17 cellular contexts compared by ENCODE assay signal in genomic region chr1:47898156-47898825, GRCh38.
DNase-seq lines count a peak whose midpoint lies in the region; TF ChIP-seq lines count a peak whose summit lies in the region.
"Had no signal": no experiment of that assay in that cellular context is flagged by ENCODE, and none has a peak within 500 bp of the region (broad histone marks: within the 10 kb centered on the region; RNA-seq: fewer than 3 reads in every experiment).

No MANE protein-coding gene starts in this region.

- no peaks in the 10 kb centered on the region for H3K27me3 ChIP-seq in HUES48 (ENCODE audit: control insufficient read depth, insufficient read depth, low read length)
- H3K27me3 ChIP-seq in colonic mucosa: no peaks in the 10 kb centered on the region
- no peaks in the 10 kb centered on the region for H3K27me3 ChIP-seq in adrenal gland
- H3K27me3 ChIP-seq: BLaER1 had no signal

- H3K4me3 ChIP-seq in HUES48 (ENCODE audit: low read depth, low read length): no peak overlapping the region
- H3K4me3 ChIP-seq in coronary artery: no peak overlapping the region
- H3K4me3 ChIP-seq in colonic mucosa: no peak overlapping the region
- no peak overlapping the region for H3K4me3 ChIP-seq in adrenal gland
- H3K4me3 ChIP-seq: BLaER1, PC-9 had no signal

- H3K27ac Mint-ChIP-seq in type B pancreatic cell: peak overlapping the region; percentile 18
- H3K27ac Mint-ChIP-seq: CD8-positive, alpha-beta memory T cell had no signal

- no peak overlapping the region for H3K9ac ChIP-seq in HUES48 (ENCODE audit: low read depth, low read length)
- no peak overlapping the region for H3K9ac ChIP-seq in colonic mucosa (ENCODE audit: low read depth in 2 of 2, low read length in 2 of 2)
- H3K9ac ChIP-seq: BLaER1 had no signal

- H3K4me1 ChIP-seq in HUES48 (ENCODE audit: control insufficient read depth, insufficient read depth, low read length): peaks cover 50% of the 10 kb centered on the region
- H3K4me1 ChIP-seq in colonic mucosa: no peaks in the 10 kb centered on the region
- peaks cover 12 to 14% of the 10 kb centered on the region in 2 donors for H3K4me1 ChIP-seq in adrenal gland (replicated peaks in 1 of 2)
- H3K4me1 ChIP-seq: BLaER1 had no signal

- H3K27ac ChIP-seq in HUES48 (ENCODE audit: low read depth, low read length): peak overlapping the region; percentile 48
- peak overlapping the region; percentile 17 to 30 for H3K27ac ChIP-seq in coronary artery
- H3K27ac ChIP-seq in colonic mucosa: no peak overlapping the region
- no peak overlapping the region for H3K27ac ChIP-seq in adrenal gland
- H3K27ac ChIP-seq: BLaER1, PC-9 had no signal

- H3K4me1 Mint-ChIP-seq in type B pancreatic cell (ENCODE audit: unreplicated experiment): peaks cover 41% of the 10 kb centered on the region
- H3K4me1 Mint-ChIP-seq: CD8-positive, alpha-beta memory T cell had no signal

- no peak for DNase-seq in coronary artery (ENCODE audit: low spot score)
- peak; percentile 79 for DNase-seq in iPS-NIHi7 (ENCODE audit: extremely low spot score)
- DNase-seq in type B pancreatic cell (ENCODE audit: extremely low spot score, unreplicated experiment): no peak
- DNase-seq in HuH-7.5 (ENCODE audit: low spot score): no peak
- DNase-seq in colonic mucosa: no peak
- no peak for DNase-seq in adrenal gland
- DNase-seq: CD8-positive, alpha-beta memory T cell; DMS153; KG1; NCI-H1048; NCI-H146; NCI-H2081 treated with DMSO at 0.1 percent for 48 hours; NCI-H345; NCI-H526 treated with DMSO at 0.1 percent for 48 hours; PC-9 had no signal

- H3K9me3 ChIP-seq in HUES48 (ENCODE audit: control insufficient read depth, insufficient read depth, low read length): no peaks in the 10 kb centered on the region
- H3K9me3 ChIP-seq in colonic mucosa: no peaks in the 10 kb centered on the region
- H3K9me3 ChIP-seq in adrenal gland (replicated peaks in 1 of 3): no peaks in the 10 kb centered on the region
- H3K9me3 ChIP-seq: BLaER1 had no signal

- TF ChIP-seq CTCF in coronary artery (IDR thresholded peaks at IDR 0.05) (no peak), type B pancreatic cell (conservative IDR thresholded peaks at IDR 0.05) (no peak), colonic mucosa (IDR thresholded peaks at IDR 0.05) (no peak), adrenal gland (IDR thresholded peaks at IDR 0.05) (no peak)

- intact Hi-C loops in colonic mucosa (cut with DNase I): no loop called here
- intact Hi-C loops in adrenal gland (cut with DNase I): no loop called here

- H3K4me3 Mint-ChIP-seq in type B pancreatic cell: no peak overlapping the region
- H3K4me3 Mint-ChIP-seq: CD8-positive, alpha-beta memory T cell had no signal

- no peaks in the 10 kb centered on the region for H3K36me3 Mint-ChIP-seq in type B pancreatic cell
- H3K36me3 Mint-ChIP-seq: CD8-positive, alpha-beta memory T cell had no signal

- TF ChIP-seq POLR2A in adrenal gland (IDR thresholded peaks at IDR 0.05): no peak

- H3K27me3 Mint-ChIP-seq in type B pancreatic cell: peaks cover 16% of the 10 kb centered on the region

- no peaks in the 10 kb centered on the region for H3K9me3 Mint-ChIP-seq in type B pancreatic cell
- H3K9me3 Mint-ChIP-seq: CD8-positive, alpha-beta memory T cell had no signal

- 67 to 79% (median 71%) methylated on average over 6 of the region's 6 CpGs for WGBS in adrenal gland, 4 donors

- H3K36me3 ChIP-seq in HUES48 (ENCODE audit: control insufficient read depth, insufficient read depth, low read length) (no peaks in the 10 kb centered on the region), colonic mucosa (no peaks in the 10 kb centered on the region), adrenal gland (replicated peaks in 1 of 2) (no peaks in the 10 kb centered on the region)
- H3K36me3 ChIP-seq: BLaER1 had no signal

Comparison
In these comparisons a context has a peak if more than half of its experiments do, and no peak if none do; other contexts are left out.
1. H3K27ac ChIP-seq: peak in HUES48 (single experiment) and coronary artery (2 of 2); none in colonic mucosa (single experiment) and adrenal gland (0 of 5).